10 cellular contexts compared by ENCODE assay signal in genomic region chr11:94932503-94932902, GRCh38.
"Had no signal": no experiment of that assay in that cellular context is flagged by ENCODE, and none has a peak within 500 bp of the region (broad histone marks: within the 10 kb centered on the region; RNA-seq: fewer than 3 reads in every experiment).

No MANE protein-coding gene starts in this region.

- DNase-seq: activated naive CD4-positive, alpha-beta T cell treated with Interleukin-2 at 50 U/mL for 16 hours; activated T-cell treated with anti-CD3 and anti-CD28 coated beads for 4 hours; esophagus squamous epithelium; left colon; naive thymus-derived CD4-positive, alpha-beta T cell; stimulated activated CD4-positive, alpha-beta T cell treated with anti-CD3 and anti-CD28 coated beads, Interleukin-4, amount 100 ng/mL, for 1 hour; stimulated activated naive B cell treated with anti-CD40 and anti-IgM and Interleukin-4, amounts not matched to agents 10 μg/mL and 1 μg/mL and 100 μg/mL, for 72 hours had no signal

- H3K4me3 Mint-ChIP-seq: stimulated activated naive B cell treated with anti-CD40 and anti-IgM and Interleukin-4, amounts not matched to agents 10 μg/mL and 1 μg/mL and 100 μg/mL, for 72 hours had no signal

- ATAC-seq: activated CD4-positive, CD25-positive, alpha-beta regulatory T cell treated with anti-CD3 and anti-CD28 coated beads, Interleukin-2, amount 50 U/mL, for 24 hours; left colon; naive thymus-derived CD4-positive, alpha-beta T cell; stimulated activated naive B cell treated with anti-CD40 and anti-IgM and Interleukin-4, amounts not matched to agents 10 μg/mL and 1 μg/mL and 100 μg/mL, for 72 hours had no signal

- H3K9me3 ChIP-seq: esophagus squamous epithelium, gastroesophageal sphincter, tibial artery had no signal

- H3K4me3 ChIP-seq: esophagus squamous epithelium, gastroesophageal sphincter, tibial artery had no signal

- H3K36me3 Mint-ChIP-seq: stimulated activated naive B cell treated with anti-CD40 and anti-IgM and Interleukin-4, amounts not matched to agents 10 μg/mL and 1 μg/mL and 100 μg/mL, for 72 hours had no signal

- H3K27ac Mint-ChIP-seq: stimulated activated naive B cell treated with anti-CD40 and anti-IgM and Interleukin-4, amounts not matched to agents 10 μg/mL and 1 μg/mL and 100 μg/mL, for 72 hours had no signal

- H3K27me3 Mint-ChIP-seq: naive thymus-derived CD4-positive, alpha-beta T cell had no signal

- H3K27me3 ChIP-seq: esophagus squamous epithelium, gastroesophageal sphincter, tibial artery had no signal

- H3K27ac ChIP-seq: tibial artery had no signal

- H3K36me3 ChIP-seq: esophagus squamous epithelium, gastroesophageal sphincter, tibial artery had no signal
